ENCODE assay signal across 8 cellular contexts in the genomic region with DNA sequence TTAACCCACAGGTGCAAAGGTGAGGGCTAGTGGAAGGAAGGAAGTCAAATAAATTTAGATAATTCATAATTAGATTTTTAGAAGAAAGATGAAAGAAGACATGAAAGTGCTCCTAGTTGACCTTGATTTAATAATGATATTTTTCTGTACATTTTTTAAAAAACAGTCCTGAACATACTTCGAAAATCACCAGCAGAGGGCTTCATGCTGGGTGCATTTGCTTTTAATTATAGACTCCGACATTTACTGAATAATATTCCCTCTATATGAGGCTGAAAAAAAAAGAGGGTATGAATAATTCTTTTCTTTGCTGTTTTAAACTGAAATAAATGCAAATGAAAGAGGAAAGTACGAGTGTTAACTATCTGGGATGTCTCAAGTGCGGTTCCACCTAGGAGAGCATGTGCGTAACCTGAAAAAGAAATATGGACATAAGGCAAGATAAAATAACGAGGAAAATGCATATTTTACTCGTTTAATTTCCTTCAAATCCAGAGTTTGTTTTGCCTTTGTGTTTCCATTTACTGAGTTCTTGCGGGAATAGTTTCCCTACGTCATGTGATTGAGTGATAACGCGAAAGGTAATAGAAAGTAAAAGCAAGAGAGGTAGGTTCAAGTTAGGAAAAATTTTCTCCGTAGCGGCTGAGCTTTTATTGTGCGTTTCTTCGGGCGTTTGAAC. TPM values are rescaled to one million over a fixed set of nuclear protein-coding genes. Genes with fewer than 3 reads are reported as not detected.
DNase-seq lines count a peak whose midpoint lies in the region; ATAC-seq and TF ChIP-seq lines count a peak whose summit lies in the region.

No MANE protein-coding gene starts in this region.

- POLR2A ChIA-PET in HEK293T (lab: Yijun Ruan, JAX) = no interaction called here

- H3K27ac Mint-ChIP-seq in activated T-cell treated with anti-CD3 and anti-CD28 coated beads, Interleukin-2, amount 50 U/mL, for 72 hours = no peak overlapping the region
- no peak overlapping the region for H3K27ac Mint-ChIP-seq in nephron

- no peak overlapping the region for H3K27ac ChIP-seq in colonic mucosa

- H3K4me3 Mint-ChIP-seq in activated T-cell treated with anti-CD3 and anti-CD28 coated beads, Interleukin-2, amount 50 U/mL, for 72 hours = peak overlapping the region; percentile 82 to 92
- H3K4me3 Mint-ChIP-seq in nephron = peak overlapping the region; percentile 82 to 90 (median 87)

- TF ChIP-seq CTCF in colonic mucosa (IDR thresholded peaks at IDR 0.05) = no peak
- TF ChIP-seq CTCF in nephron (IDR thresholded peaks at IDR 0.05; ENCODE audit: unreplicated experiment in 3 of 3) = peak in 2 of 3 experiments; percentile 51

- no peaks in the 10 kb centered on the region for H3K36me3 Mint-ChIP-seq in activated T-cell treated with anti-CD3 and anti-CD28 coated beads, Interleukin-2, amount 50 U/mL, for 72 hours (ENCODE audit: insufficient read depth in 2 of 2)
- no peaks in the 10 kb centered on the region for H3K36me3 Mint-ChIP-seq in nephron (ENCODE audit: low read depth)

- no peak for ATAC-seq in activated T-cell treated with anti-CD3 and anti-CD28 coated beads, Interleukin-2, amount 50 U/mL, for 72 hours (replicated peaks in 1 of 2)

- CTCF ChIA-PET in HEK293T (lab: Yijun Ruan, JAX) = no interaction called here

- H3K4me3 ChIP-seq in colonic mucosa = peak overlapping the region; percentile 40

- peaks cover 61% of the 10 kb centered on the region for H3K27me3 Mint-ChIP-seq in activated T-cell treated with anti-CD3 and anti-CD28 coated beads, Interleukin-2, amount 50 U/mL, for 72 hours (ENCODE audit: low read depth)
- peaks cover 89% of the 10 kb centered on the region for H3K27me3 Mint-ChIP-seq in nephron (ENCODE audit: low read depth)

- H3K4me1 Mint-ChIP-seq in activated T-cell treated with anti-CD3 and anti-CD28 coated beads, Interleukin-2, amount 50 U/mL, for 72 hours (ENCODE audit: low read depth) = peaks cover 10% of the 10 kb centered on the region
- H3K4me1 Mint-ChIP-seq in nephron = peaks cover 7% of the 10 kb centered on the region

- intact Hi-C loops in colonic mucosa (cut with DNase I) = loop anchor here (5.0 to 10.0 kb wide), 6 partner anchors 539 to 1209 kb away; no protein-coding TSS in a partner anchor

- H3K9me3 Mint-ChIP-seq in activated T-cell treated with anti-CD3 and anti-CD28 coated beads, Interleukin-2, amount 50 U/mL, for 72 hours = no peaks in the 10 kb centered on the region
- peaks cover 3% of the 10 kb centered on the region for H3K9me3 Mint-ChIP-seq in nephron

- no peaks in the 10 kb centered on the region for H3K9me3 ChIP-seq in colonic mucosa

- H3K4me1 ChIP-seq in colonic mucosa = no peaks in the 10 kb centered on the region

- H3K27me3 ChIP-seq in colonic mucosa = peaks cover 40% of the 10 kb centered on the region

- H3K36me3 ChIP-seq in colonic mucosa = no peaks in the 10 kb centered on the region

- no peak for DNase-seq in activated T-cell treated with anti-CD3 and anti-CD28 coated beads, Interleukin-2, amount 50 U/mL, for 72 hours
- DNase-seq in activated T-cell treated with anti-CD3 and anti-CD28 coated beads, Interleukin-2, amount 50 U/mL, for 48 hours = no peak
- DNase-seq in HEK293T (ENCODE audit: extremely low spot score) (no peak), NAMALWA (ENCODE audit: low spot score) (peak; percentile 21), colonic mucosa (no peak), NCI-H2171 (lab: John Stamatoyannopoulos, UW) (no peak), NCI-H1092 (lab: John Stamatoyannopoulos, UW) (no peak)

- no peak overlapping the region for H3K9ac ChIP-seq in colonic mucosa (ENCODE audit: low read depth in 2 of 2, low read length in 2 of 2)

TF ChIP-seq in HEK293T, 16 proteins besides CTCF, POLR2A, EP300 and RAD21:
- TF ChIP-seq CTBP1 (IDR thresholded peaks at IDR 0.05; ENCODE audit: borderline replicate concordance) (no peak), FOXA1 (IDR thresholded peaks at IDR 0.05) (no peak), L3MBTL2 (conservative IDR thresholded peaks at IDR 0.05) (peak; percentile 33; the same call in 1 of the 2 replicates), ARNT (IDR thresholded peaks at IDR 0.05) (no peak)
TF ChIP-seq in HEK293T: peak in this region for 1.

RNA-seq across cellular contexts. Expression of a gene that starts 3.1 kb away (rescaled TPM):
- not detected for total RNA-seq in activated T-cell treated with anti-CD3 and anti-CD28 coated beads, Interleukin-2, amount 50 U/mL, for 72 hours
- not detected for total RNA-seq in colonic mucosa
